11 cellular contexts compared by ENCODE assay signal in the genomic region with DNA sequence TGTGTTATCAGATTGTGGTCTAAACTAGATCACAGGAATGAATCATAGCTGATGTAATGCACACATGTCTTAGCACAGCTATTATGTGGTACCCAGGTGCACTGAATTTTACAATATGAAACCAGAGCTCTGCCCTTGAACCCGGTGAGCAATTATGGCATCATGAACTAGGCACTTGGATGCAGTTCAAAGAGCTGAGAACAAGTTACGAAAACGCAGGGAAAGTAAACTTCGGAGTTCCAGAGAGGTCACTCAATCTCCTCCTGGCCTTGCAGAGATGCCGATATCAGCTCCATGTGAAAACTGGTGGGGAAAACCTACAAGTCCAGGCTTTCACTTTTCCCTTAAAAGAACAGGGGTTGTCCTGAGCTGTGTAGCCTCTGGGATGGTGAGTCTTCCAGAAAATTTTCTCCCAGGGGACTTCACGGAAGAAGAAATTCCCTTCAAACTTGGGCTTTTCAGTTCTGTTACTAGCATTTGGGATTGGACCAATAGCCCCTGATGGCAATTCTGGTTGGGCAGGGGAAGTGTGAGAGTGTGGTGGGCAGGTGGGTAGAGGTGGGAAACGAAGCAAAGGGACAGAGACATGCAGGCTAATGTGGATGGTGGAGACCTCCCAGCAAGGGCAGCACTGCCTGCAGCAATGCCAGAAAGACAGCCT.
A peak's percentile ranks its signal among the peaks of the same experiment; 100 is the strongest.
DNase-seq lines count a peak whose midpoint lies in the region; ATAC-seq and TF ChIP-seq lines count a peak whose summit lies in the region.
"Had no signal": no experiment of that assay in that cellular context is flagged by ENCODE, and none has a peak within 500 bp of the region (broad histone marks: within the 10 kb centered on the region; RNA-seq: fewer than 3 reads in every experiment).

No MANE protein-coding gene starts in this region.

- H3K27ac Mint-ChIP-seq in natural killer cell: no peak overlapping the region

- intact Hi-C loops in right lobe of liver (cut with DNase I) (no loop called here), natural killer cell (cut with micrococcal nuclease) (no loop called here)

- peaks cover 10 to 16% of the 10 kb centered on the region in 2 donors for H3K27me3 Mint-ChIP-seq in natural killer cell (ENCODE audit: low read depth in 2 of 2)

- H3K4me3 ChIP-seq in Jurkat, Clone E6-1 (ENCODE audit: low read length): no peak overlapping the region
- peak overlapping the region in 2 of 3 donors; percentile 1 to 30 for H3K4me3 ChIP-seq in right lobe of liver

- H3K4me3 Mint-ChIP-seq in natural killer cell: no peak overlapping the region

- H3K9me3 Mint-ChIP-seq in natural killer cell: no peaks in the 10 kb centered on the region

- ATAC-seq in right lobe of liver (peak; percentile 75 to 89 (median 82)), natural killer cell (no peak), GM18858 (IDR thresholded peaks at IDR 0.05; ENCODE audit: unreplicated experiment) (no peak)

- DNase-seq in Daoy (ENCODE audit: low read depth) (peak; percentile 94), amniotic stem cell (lab: John Stamatoyannopoulos, UW) (peak; percentile 19), right lobe of liver (peak in 2 of 3 donors; percentile 59 to 85), natural killer cell (no peak), NCI-H524 treated with DMSO at 0.1 percent for 48 hours (lab: John Stamatoyannopoulos, UW) (no peak), MV-4-11 (lab: John Stamatoyannopoulos, UW) (no peak)
- peak; percentile 31 for DNase-seq in Jurkat, Clone E6-1 (ENCODE audit: low read depth, low spot score)
- DNase-seq: GOT3, NCI-H1105, posterior cingulate gyrus had no signal

- peak; percentile 34 for TF ChIP-seq POLR2A in right lobe of liver (IDR thresholded peaks at IDR 0.05)

- peaks cover 0 to 37% (median 12%) of the 10 kb centered on the region in 4 donors for H3K4me1 ChIP-seq in right lobe of liver

- TF ChIP-seq CTCF in right lobe of liver (IDR thresholded peaks at IDR 0.05): no peak
- no peak for TF ChIP-seq CTCF in natural killer cell (IDR thresholded peaks at IDR 0.05)

- H3K9me3 ChIP-seq in right lobe of liver: no peaks in the 10 kb centered on the region

- no peaks in the 10 kb centered on the region for H3K27me3 ChIP-seq in right lobe of liver

- H3K4me1 Mint-ChIP-seq in natural killer cell: no peaks in the 10 kb centered on the region

- no peaks in the 10 kb centered on the region for H3K36me3 Mint-ChIP-seq in natural killer cell

- no peaks in the 10 kb centered on the region for H3K36me3 ChIP-seq in right lobe of liver

- 13% methylated on average over 6 of the region's 7 CpGs for WGBS in right lobe of liver (ENCODE audit: insufficient coverage, low coverage, low lambda C conversion rate, missing lambda C conversion rate)

- peak overlapping the region; percentile 48 to 85 (median 75) for H3K27ac ChIP-seq in right lobe of liver

Comparison
In these comparisons a context has a peak if more than half of its experiments do, and no peak if none do; other contexts are left out.
1. DNase-seq: peak in Daoy (single experiment), Jurkat, Clone E6-1 (single experiment), amniotic stem cell (single experiment) and right lobe of liver (2 of 3); none in natural killer cell (single experiment), NCI-H524 treated with DMSO at 0.1 percent for 48 hours (single experiment) and MV-4-11 (single experiment).
2. ATAC-seq: peak in right lobe of liver (4 of 4); none in natural killer cell (0 of 3) and GM18858 (single experiment).